In genomic region chr1:196401454-196401838, GRCh38 we compare ENCODE assay signal across 10 cellular contexts.
DNase-seq lines count a peak whose midpoint lies in the region; ATAC-seq, FAIRE-seq and TF ChIP-seq lines count a peak whose summit lies in the region.
"Had no signal": no experiment of that assay in that cellular context is flagged by ENCODE, and none has a peak within 500 bp of the region (broad histone marks: within the 10 kb centered on the region; RNA-seq: fewer than 3 reads in every experiment).

No MANE protein-coding gene starts in this region.

- DNase-seq in HCT116 (ENCODE audit: low read depth, low spot score) (no peak), endothelial cell of umbilical vein (ENCODE audit: low read depth, low spot score) (no peak), lower lobe of right lung (no peak), upper lobe of right lung (no peak), mesenteric fat pad (ENCODE audit: low spot score) (no peak), colonic mucosa (no peak)
- DNase-seq: NCI-H187 treated with DMSO at 0.1 percent for 48 hours, NCI-H446 treated with DMSO at 0.1 percent for 48 hours had no signal

- TF ChIP-seq POLR2A in HCT116 (IDR thresholded peaks at IDR 0.05; ENCODE audit: borderline replicate concordance, extremely low read depth, insufficient read depth, insufficient read length) (no peak), endothelial cell of umbilical vein (IDR thresholded peaks at IDR 0.05; ENCODE audit: low read depth, low read length) (no peak)

- BruUV-seq in HCT116 (replicated peaks; lab: Mats Ljungman, UMichigan) (no TSS peak), endothelial cell of umbilical vein (replicated peaks; lab: Mats Ljungman, UMichigan) (no TSS peak)

- H3K4me1 ChIP-seq in HCT116 (ENCODE audit: control insufficient read depth in 1 of 2, insufficient read depth in 2 of 2, low read length in 2 of 2): no peaks in the 10 kb centered on the region
- peaks cover 27% of the 10 kb centered on the region for H3K4me1 ChIP-seq in endothelial cell of umbilical vein (ENCODE audit: control insufficient read depth, extremely low read depth, insufficient read depth, low read length)
- H3K4me1 ChIP-seq in lower lobe of right lung: no peaks in the 10 kb centered on the region
- no peaks in the 10 kb centered on the region for H3K4me1 ChIP-seq in upper lobe of right lung
- no peaks in the 10 kb centered on the region for H3K4me1 ChIP-seq in colonic mucosa

- no peak for FAIRE-seq in endothelial cell of umbilical vein (lab: Jason Lieb, UNC)

- no peaks in the 10 kb centered on the region for H3K9me2 ChIP-seq in HCT116 (ENCODE audit: insufficient read depth)

- no peak overlapping the region for H3K27ac ChIP-seq in HCT116 (ENCODE audit: low read depth, low read length)
- peak overlapping the region; percentile 57 for H3K27ac ChIP-seq in endothelial cell of umbilical vein (ENCODE audit: insufficient read depth, low read depth, low read length)
- H3K27ac ChIP-seq in lower lobe of right lung: peak overlapping the region; percentile 40
- H3K27ac ChIP-seq in upper lobe of right lung: peak overlapping the region; percentile 18
- H3K27ac ChIP-seq in colonic mucosa: no peak overlapping the region
- H3K27ac ChIP-seq: BLaER1 had no signal

- RAD21 ChIA-PET in HCT116 (lab: Charles Lee; ENCODE audit: low non-redundant PET in 1 of 2, low total read pairs in 2 of 2, uncharacterized antibody in 2 of 2, unreplicated experiment in 2 of 2): no interaction called here

- H3K9me1 ChIP-seq in endothelial cell of umbilical vein (replicated peaks; ENCODE audit: control insufficient read depth, extremely low read depth, insufficient read depth, low read length): no peaks in the 10 kb centered on the region

- H4K20me1 ChIP-seq in HCT116 (ENCODE audit: insufficient read depth) (no peaks in the 10 kb centered on the region), endothelial cell of umbilical vein (replicated peaks; ENCODE audit: control insufficient read depth, extremely low read depth, insufficient read depth, low read length) (no peaks in the 10 kb centered on the region)
- H4K20me1 ChIP-seq: BLaER1 had no signal

- no peaks in the 10 kb centered on the region for H3K79me2 ChIP-seq in HCT116 (ENCODE audit: insufficient read depth, low read length)
- H3K79me2 ChIP-seq in endothelial cell of umbilical vein (ENCODE audit: control insufficient read depth, insufficient read depth, low read length): no peaks in the 10 kb centered on the region

- H3K27me3 ChIP-seq in HCT116 (ENCODE audit: insufficient read depth, low read length) (no peaks in the 10 kb centered on the region), endothelial cell of umbilical vein (ENCODE audit: control insufficient read depth in 2 of 2, insufficient read depth in 2 of 2, low read length in 2 of 2) (no peaks in the 10 kb centered on the region), lower lobe of right lung (ENCODE audit: low read depth) (no peaks in the 10 kb centered on the region), upper lobe of right lung (no peaks in the 10 kb centered on the region), colonic mucosa (no peaks in the 10 kb centered on the region)
- H3K27me3 ChIP-seq: BLaER1 had no signal

- no peak overlapping the region for H3K4me3 ChIP-seq in HCT116 (replicated peaks in 1 of 2; ENCODE audit: low read depth in 1 of 2, low read length in 2 of 2)
- H3K4me3 ChIP-seq in endothelial cell of umbilical vein (replicated peaks in 1 of 3; ENCODE audit: insufficient read depth in 1 of 3, low read depth in 1 of 3, low read length in 3 of 3): no peak overlapping the region
- H3K4me3 ChIP-seq in lower lobe of right lung: no peak overlapping the region
- H3K4me3 ChIP-seq in upper lobe of right lung: peak overlapping the region; percentile 2
- H3K4me3 ChIP-seq in colonic mucosa: no peak overlapping the region
- H3K4me3 ChIP-seq: BLaER1 had no signal

- H3K36me3 ChIP-seq in HCT116 (ENCODE audit: control insufficient read depth in 1 of 2, insufficient read depth in 2 of 2, low read length in 2 of 2): no peaks in the 10 kb centered on the region
- H3K36me3 ChIP-seq in endothelial cell of umbilical vein (ENCODE audit: control insufficient read depth in 2 of 2, extremely low read depth in 1 of 2, insufficient read depth in 2 of 2, low read length in 2 of 2): no peaks in the 10 kb centered on the region
- H3K36me3 ChIP-seq in lower lobe of right lung: no peaks in the 10 kb centered on the region
- no peaks in the 10 kb centered on the region for H3K36me3 ChIP-seq in upper lobe of right lung
- H3K36me3 ChIP-seq in colonic mucosa: no peaks in the 10 kb centered on the region
- H3K36me3 ChIP-seq: BLaER1 had no signal

- CTCF ChIA-PET in HCT116 (lab: Charles Lee): no interaction called here
- CTCF ChIA-PET in endothelial cell of umbilical vein (lab: Charles Lee): interaction anchor here (1.7 kb wide), 1 partner anchor 12 kb away, joined by 4 read pairs; no protein-coding TSS in a partner anchor

- intact Hi-C loops in HCT116 (cut with micrococcal nuclease): no loop called here
- intact Hi-C loops in endothelial cell of umbilical vein (cut with micrococcal nuclease): no loop called here
- intact Hi-C loops in lower lobe of right lung (cut with DNase I): no loop called here
- intact Hi-C loops in upper lobe of right lung (cut with DNase I): no loop called here
- intact Hi-C loops in colonic mucosa (cut with DNase I): no loop called here

- dilution Hi-C loops in endothelial cell of umbilical vein (cut with MboI; ENCODE audit: extremely low pct_ligation_motif_present, low sequenced_read_pairs): no loop called here

- no peaks in the 10 kb centered on the region for H3K9me3 ChIP-seq in HCT116 (ENCODE audit: control insufficient read depth in 1 of 2, insufficient read depth in 1 of 2, low read depth in 1 of 2, low read length in 2 of 2)
- no peaks in the 10 kb centered on the region for H3K9me3 ChIP-seq in endothelial cell of umbilical vein (replicated peaks; ENCODE audit: control insufficient read depth, insufficient read depth, low read length)
- H3K9me3 ChIP-seq in lower lobe of right lung: no peaks in the 10 kb centered on the region
- H3K9me3 ChIP-seq in upper lobe of right lung: no peaks in the 10 kb centered on the region
- H3K9me3 ChIP-seq in colonic mucosa: no peaks in the 10 kb centered on the region
- H3K9me3 ChIP-seq: BLaER1 had no signal

- no peak for TF ChIP-seq RAD21 in HCT116 (IDR thresholded peaks at IDR 0.05; ENCODE audit: low read depth)

- ATAC-seq in HCT116: no peak
- no peak for ATAC-seq in lower lobe of right lung
- no peak for ATAC-seq in upper lobe of right lung
- no peak for ATAC-seq in HG03521 (IDR thresholded peaks at IDR 0.05; ENCODE audit: unreplicated experiment)

- no peak overlapping the region for H3K4me2 ChIP-seq in HCT116 (ENCODE audit: low read length)
- peak overlapping the region; percentile 57 for H3K4me2 ChIP-seq in endothelial cell of umbilical vein (ENCODE audit: insufficient read depth, low read length)

- no peak overlapping the region for H3K9ac ChIP-seq in HCT116 (ENCODE audit: low read length)
- H3K9ac ChIP-seq in endothelial cell of umbilical vein (replicated peaks; ENCODE audit: extremely low read depth, insufficient read depth, low read length): no peak overlapping the region
- no peak overlapping the region for H3K9ac ChIP-seq in colonic mucosa (ENCODE audit: low read depth in 2 of 2, low read length in 2 of 2)
- H3K9ac ChIP-seq: BLaER1 had no signal

- POLR2A ChIA-PET in HCT116 (lab: Charles Lee) (no interaction called here), endothelial cell of umbilical vein (lab: Charles Lee) (no interaction called here)

- TF ChIP-seq CTCF in HCT116 (IDR thresholded peaks at IDR 0.05 in 2 of 3, conservative IDR thresholded peaks at IDR 0.05 in 1 of 3; ENCODE audit: borderline replicate concordance in 1 of 3, insufficient read depth in 1 of 3, low read depth in 2 of 3, low read length in 2 of 3): no peak
- TF ChIP-seq CTCF in endothelial cell of umbilical vein (IDR thresholded peaks at IDR 0.05; ENCODE audit: extremely low read depth in 1 of 2, insufficient read depth in 1 of 2, low read depth in 1 of 2, low read length in 2 of 2): no peak
- TF ChIP-seq CTCF in lower lobe of right lung (IDR thresholded peaks at IDR 0.05): no peak
- TF ChIP-seq CTCF in upper lobe of right lung (IDR thresholded peaks at IDR 0.05): no peak
- TF ChIP-seq CTCF in colonic mucosa (IDR thresholded peaks at IDR 0.05): no peak

- H2AFZ ChIP-seq in HCT116 (ENCODE audit: low read depth, low read length, poor library complexity, severe bottlenecking) (peak overlapping the region; percentile 15), endothelial cell of umbilical vein (ENCODE audit: low read depth, low read length) (no peak overlapping the region)

TF ChIP-seq in HCT116, 20 proteins besides CTCF, POLR2A, EP300 and RAD21 (continues in another document):
- TF ChIP-seq ZBTB33 (IDR thresholded peaks at IDR 0.05; ENCODE audit: extremely low read depth, insufficient replicate concordance, low read length): no peak

TF ChIP-seq in endothelial cell of umbilical vein, 7 proteins besides CTCF, POLR2A, EP300 and RAD21:
- TF ChIP-seq FOS (IDR thresholded peaks at IDR 0.05; ENCODE audit: borderline replicate concordance, insufficient read depth, low read length) (no peak), MYC (IDR thresholded peaks at IDR 0.05; ENCODE audit: low read depth, low read length) (no peak), GATA2 (IDR thresholded peaks at IDR 0.05; ENCODE audit: insufficient read depth, insufficient read length, low read depth, low read length) (no peak), JUN (IDR thresholded peaks at IDR 0.05; ENCODE audit: borderline replicate concordance, insufficient read depth, insufficient read length, low read depth) (no peak), EZH2 (IDR thresholded peaks at IDR 0.05; ENCODE audit: borderline replicate concordance, low read depth, low read length, severe bottlenecking) (no peak), POLR2AphosphoS5 (IDR thresholded peaks at IDR 0.05; ENCODE audit: insufficient read depth, low read depth, low read length) (no peak), MAX (IDR thresholded peaks at IDR 0.05; ENCODE audit: insufficient read depth, insufficient read length) (no peak)

Comparison
In these comparisons a context has a peak if more than half of its experiments do, and no peak if none do; other contexts are left out.
1. H3K27ac ChIP-seq: peak in endothelial cell of umbilical vein (single experiment), lower lobe of right lung (single experiment) and upper lobe of right lung (single experiment); none in HCT116 (single experiment) and colonic mucosa (single experiment).